9 cellular contexts compared by ENCODE assay signal in the genomic region with DNA sequence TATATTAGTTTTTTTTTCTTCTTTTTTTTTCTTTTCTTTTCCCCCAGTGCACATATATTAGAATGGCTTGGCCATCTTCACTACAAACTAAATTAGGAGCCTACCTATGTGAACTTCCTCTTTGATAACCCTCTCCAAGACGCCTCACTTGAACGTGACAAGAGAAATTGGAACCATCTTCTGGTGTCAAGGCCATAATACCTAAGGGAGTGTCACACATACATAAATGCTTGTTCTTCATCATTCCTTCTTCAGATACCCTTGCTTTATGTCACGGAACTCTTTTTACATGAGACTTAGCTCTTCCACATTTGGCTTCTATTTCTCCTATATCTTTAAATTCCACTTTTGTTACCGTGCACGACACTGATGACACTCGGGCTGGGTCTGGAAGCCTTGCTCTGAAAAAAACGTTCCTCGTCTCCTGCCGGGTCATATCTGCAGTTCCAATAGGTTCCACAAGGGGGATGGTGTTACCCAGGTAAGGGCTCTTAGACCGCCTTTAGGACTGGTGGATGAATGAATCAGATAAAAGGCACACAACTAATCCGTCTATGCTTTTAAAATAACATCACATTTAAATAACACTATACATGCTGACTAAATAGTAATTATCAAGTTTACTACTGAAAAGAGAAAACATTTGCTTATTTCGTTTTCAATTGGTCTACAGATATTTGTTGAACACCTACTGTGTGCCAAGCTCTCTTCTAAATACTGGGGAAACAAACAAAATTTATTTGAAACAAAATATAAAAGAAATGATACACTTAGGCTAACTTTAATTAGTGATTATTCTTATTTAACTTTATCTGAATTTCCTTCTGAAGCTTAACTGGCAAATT. TPM values are rescaled to one million over a fixed set of nuclear protein-coding genes. Genes with fewer than 3 reads are reported as not detected.
DNase-seq lines count a peak whose midpoint lies in the region; ATAC-seq and TF ChIP-seq lines count a peak whose summit lies in the region.
"Had no signal": no experiment of that assay in that cellular context is flagged by ENCODE, and none has a peak within 500 bp of the region (broad histone marks: within the 10 kb centered on the region; RNA-seq: fewer than 3 reads in every experiment).

No MANE protein-coding gene starts in this region.

- CTCF ChIA-PET in Calu3 (lab: Charles Lee) = no interaction called here

- no peaks in the 10 kb centered on the region for H3K36me3 Mint-ChIP-seq in Calu3 (ENCODE audit: insufficient read depth, unreplicated experiment)

- H3K9me3 ChIP-seq in right atrium auricular region = peaks cover 0 to 12% of the 10 kb centered on the region in 2 donors

- peaks cover 8% of the 10 kb centered on the region for H3K4me1 Mint-ChIP-seq in Calu3 (ENCODE audit: low read depth, unreplicated experiment)

- peak; percentile 89 for ATAC-seq in GM19438 (IDR thresholded peaks at IDR 0.05; ENCODE audit: low read depth, unreplicated experiment)

- no peaks in the 10 kb centered on the region for H3K9me3 Mint-ChIP-seq in Calu3 (ENCODE audit: low read depth, unreplicated experiment)
- H3K9me3 Mint-ChIP-seq: dendritic cell treated with granulocyte-macrophage colony-stimulating factor and Interleukin-4, amounts not matched to agents 40 ng/mL and 50 ng/mL, for 4 days had no signal

- H3K4me1 ChIP-seq in right atrium auricular region = no peaks in the 10 kb centered on the region

- no peak overlapping the region for H3K4me3 Mint-ChIP-seq in Calu3 (ENCODE audit: low read depth, unreplicated experiment)
- H3K4me3 Mint-ChIP-seq: dendritic cell treated with granulocyte-macrophage colony-stimulating factor and Interleukin-4, amounts not matched to agents 40 ng/mL and 50 ng/mL, for 4 days had no signal

- no peak overlapping the region for H3K4me3 ChIP-seq in right atrium auricular region

- intact Hi-C loops in Calu3 (cut with micrococcal nuclease; ENCODE audit: unreplicated experiment) = loop anchor here (1.0 to 10.0 kb wide), 2 partner anchors 66 to 468 kb away; no protein-coding TSS in a partner anchor

- no TSS peak for BruUV-seq in Calu3 (replicated peaks; lab: Mats Ljungman, UMichigan)

- no peak overlapping the region for H3K27ac ChIP-seq in right atrium auricular region

- H3K27me3 ChIP-seq in right atrium auricular region = no peaks in the 10 kb centered on the region

- TF ChIP-seq CTCF in Calu3 (IDR thresholded peaks at IDR 0.05; ENCODE audit: unreplicated experiment) (peak; percentile 46), right atrium auricular region (IDR thresholded peaks at IDR 0.05) (peak; percentile 52 to 72)

- DNase-seq in Calu3 (peak; percentile 75), HuH-7 (ENCODE audit: low spot score) (peak; percentile 46), SHP77 treated with DMSO at 0.1 percent for 48 hours (lab: John Stamatoyannopoulos, UW) (peak; percentile 51), right atrium auricular region (ENCODE audit: low spot score) (no peak), DMS153 (lab: John Stamatoyannopoulos, UW) (no peak)
- DNase-seq in activated naive CD4-positive, alpha-beta T cell treated with Interleukin-2 at 50 U/mL for 16 hours = peak; percentile 57
- DNase-seq in stimulated activated CD4-positive, alpha-beta T cell treated with anti-CD3 and anti-CD28 coated beads, Interleukin-1b, Interleukin-23, amount 100 ng/mL, for 24 hours (ENCODE audit: low read depth in 4 of 4, low spot score in 1 of 4) = peak; percentile 18 to 60 (median 44)

- no peaks in the 10 kb centered on the region for H3K36me3 ChIP-seq in right atrium auricular region

- H3K27me3 Mint-ChIP-seq in Calu3 (ENCODE audit: unreplicated experiment) = peaks cover 27% of the 10 kb centered on the region

- no peak overlapping the region for H3K27ac Mint-ChIP-seq in Calu3 (ENCODE audit: unreplicated experiment)
- H3K27ac Mint-ChIP-seq: dendritic cell treated with granulocyte-macrophage colony-stimulating factor and Interleukin-4, amounts not matched to agents 40 ng/mL and 50 ng/mL, for 4 days had no signal

RNA-seq across cellular contexts. Expression of a gene that starts 19.9 kb away (rescaled TPM):
- total RNA-seq in Calu3 (2022) (not detected in 2 replicates), right atrium auricular region (not detected)

RNA-seq across cellular contexts. Expression of a gene that starts 37.3 kb away (rescaled TPM):
- total RNA-seq in Calu3 (2022) = not detected in 2 replicates
- not detected for total RNA-seq in right atrium auricular region

Comparison
In these comparisons a context has a peak if more than half of its experiments do, and no peak if none do; other contexts are left out.
1. DNase-seq: peak in Calu3 (single experiment), HuH-7 (single experiment), SHP77 treated with DMSO at 0.1 percent for 48 hours (single experiment), activated naive CD4-positive, alpha-beta T cell treated with Interleukin-2 at 50 U/mL for 16 hours (single experiment) and stimulated activated CD4-positive, alpha-beta T cell treated with anti-CD3 and anti-CD28 coated beads, Interleukin-1b, Interleukin-23, amount 100 ng/mL, for 24 hours (4 of 4); none in right atrium auricular region (single experiment) and DMS153 (single experiment).